Comparison of ENCODE assay signal across 9 cellular contexts in genomic region chr3:134483195-134483890, GRCh38. TPM values are rescaled to one million over a fixed set of nuclear protein-coding genes. Genes with fewer than 3 reads are reported as not detected.
DNase-seq lines count a peak whose midpoint lies in the region; ATAC-seq and TF ChIP-seq lines count a peak whose summit lies in the region.
"Had no signal": no experiment of that assay in that cellular context is flagged by ENCODE, and none has a peak within 500 bp of the region (broad histone marks: within the 10 kb centered on the region; RNA-seq: fewer than 3 reads in every experiment).

No MANE protein-coding gene starts in this region.

- no peaks in the 10 kb centered on the region for H3K9me3 Mint-ChIP-seq in Caco-2 (ENCODE audit: unreplicated experiment)

- CTCF ChIA-PET in Caco-2 (lab: Charles Lee), result no interaction called here

- no peak overlapping the region for H3K4me3 ChIP-seq in Caco-2 (ENCODE audit: low read depth, low read length)
- peak overlapping the region; percentile 6 for H3K4me3 ChIP-seq in choroid plexus epithelial cell (ENCODE audit: low read depth, low read length)
- peak overlapping the region in 1 of 2 experiments; percentile 16 for H3K4me3 ChIP-seq in neutrophil (ENCODE audit: low read depth in 1 of 2, low read length in 1 of 2)
- no peak overlapping the region for H3K4me3 ChIP-seq in WERI-Rb-1 (ENCODE audit: low read depth, low read length)
- H3K4me3 ChIP-seq in effector memory CD4-positive, alpha-beta T cell (ENCODE audit: insufficient read depth, low read depth, low read length, poor library complexity, severe bottlenecking), result no peak overlapping the region

- H3K4me1 Mint-ChIP-seq in Caco-2 (ENCODE audit: low read depth, unreplicated experiment), result peaks cover 10% of the 10 kb centered on the region

- peaks cover 28% of the 10 kb centered on the region for H3K36me3 Mint-ChIP-seq in Caco-2 (ENCODE audit: insufficient read depth, unreplicated experiment)

- peaks cover 10% of the 10 kb centered on the region for H3K4me1 ChIP-seq in Caco-2
- peaks cover 42 to 49% of the 10 kb centered on the region in 2 experiments for H3K4me1 ChIP-seq in neutrophil (ENCODE audit: control insufficient read depth in 1 of 2, insufficient read depth in 1 of 2, low read depth in 1 of 2, low read length in 1 of 2)
- peaks cover 7% of the 10 kb centered on the region for H3K4me1 ChIP-seq in effector memory CD4-positive, alpha-beta T cell (ENCODE audit: control insufficient read depth, insufficient read depth, low read length, poor library complexity, severe bottlenecking)

- no peak overlapping the region for H3K4me3 Mint-ChIP-seq in Caco-2 (ENCODE audit: unreplicated experiment)

- H3K9me3 ChIP-seq in Caco-2 (no peaks in the 10 kb centered on the region), neutrophil (no peaks in the 10 kb centered on the region), WERI-Rb-1 (ENCODE audit: severe bottlenecking) (no peaks in the 10 kb centered on the region)
- no peaks in the 10 kb centered on the region for H3K9me3 ChIP-seq in effector memory CD4-positive, alpha-beta T cell (ENCODE audit: control insufficient read depth, low read length)

- intact Hi-C loops in Caco-2 (cut with micrococcal nuclease; ENCODE audit: unreplicated experiment), result no loop called here

- H3K27me3 ChIP-seq in Caco-2 (replicated peaks; ENCODE audit: control insufficient read depth, insufficient read depth, low read length) (no peaks in the 10 kb centered on the region), neutrophil (no peaks in the 10 kb centered on the region), WERI-Rb-1 (ENCODE audit: insufficient read depth, low read depth, severe bottlenecking) (no peaks in the 10 kb centered on the region)
- H3K27me3 ChIP-seq in effector memory CD4-positive, alpha-beta T cell (replicated peaks; ENCODE audit: control insufficient read depth, insufficient read depth, low read length, poor library complexity, severe bottlenecking), result no peaks in the 10 kb centered on the region

- DNase-seq in Caco-2 (no peak), NCI-H226 (peak; percentile 48), choroid plexus epithelial cell (ENCODE audit: low read depth) (peak; percentile 72), WERI-Rb-1 (no peak)
- DNase-seq in effector memory CD4-positive, alpha-beta T cell, result no peak
- no peak for DNase-seq in stimulated activated CD4-positive, alpha-beta T cell treated with anti-CD3 and anti-CD28 coated beads, Interleukin-4, amount 100 ng/mL, for 1 hour
- DNase-seq: hippocampal formation had no signal

- no peak for TF ChIP-seq CTCF in Caco-2 (IDR thresholded peaks at IDR 0.05; ENCODE audit: insufficient read depth in 1 of 2, low read depth in 1 of 2, low read length in 1 of 2, severe bottlenecking in 1 of 2, unreplicated experiment in 1 of 2)
- TF ChIP-seq CTCF in choroid plexus epithelial cell (conservative IDR thresholded peaks at IDR 0.05; ENCODE audit: low read depth, low read length), result no peak
- no peak for TF ChIP-seq CTCF in neutrophil (IDR thresholded peaks at IDR 0.05)
- no peak for TF ChIP-seq CTCF in WERI-Rb-1 (IDR thresholded peaks at IDR 0.05; ENCODE audit: low read depth, low read length)

- POLR2A ChIA-PET in Caco-2 (lab: Charles Lee), result no interaction called here

- peak overlapping the region; percentile 100 for H3K27ac ChIP-seq in neutrophil
- no peak overlapping the region for H3K27ac ChIP-seq in WERI-Rb-1
- H3K27ac ChIP-seq in effector memory CD4-positive, alpha-beta T cell (ENCODE audit: insufficient read depth, low read length, poor library complexity, severe bottlenecking), result no peak overlapping the region

- ATAC-seq in HG02870 (IDR thresholded peaks at IDR 0.05; ENCODE audit: unreplicated experiment), result no peak

- 0 out of 2 replicates have a peak, but pooled peaks cover 2% of the 10 kb centered on the region for H3K36me3 ChIP-seq in Caco-2 (ENCODE audit: control insufficient read depth, insufficient read depth, low read length)
- peaks cover 34% of the 10 kb centered on the region for H3K36me3 ChIP-seq in neutrophil
- peaks cover 55% of the 10 kb centered on the region for H3K36me3 ChIP-seq in WERI-Rb-1
- H3K36me3 ChIP-seq in effector memory CD4-positive, alpha-beta T cell (ENCODE audit: control insufficient read depth, insufficient read depth, low read length), result peaks cover 32% of the 10 kb centered on the region

- peak overlapping the region; percentile 33 for H3K27ac Mint-ChIP-seq in Caco-2 (ENCODE audit: unreplicated experiment)

- no TSS peak for BruUV-seq in Caco-2 (replicated peaks; lab: Mats Ljungman, UMichigan)

- H3K27me3 Mint-ChIP-seq in Caco-2 (ENCODE audit: insufficient read depth, unreplicated experiment), result no peaks in the 10 kb centered on the region

RNA-seq across cellular contexts. Expression of gene ANAPC13, which starts 2.4 kb away (rescaled TPM):
- 47.6 and 57.0 TPM in 2 replicates for total RNA-seq in Caco-2 (2022)

RNA-seq across cellular contexts. Expression of gene CEP63, which starts 2.5 kb away (rescaled TPM):
- 21.3 and 21.9 TPM in 2 replicates for total RNA-seq in Caco-2 (2022)

Comparison
In these comparisons a context has a peak if more than half of its experiments do, and no peak if none do; other contexts are left out.
1. DNase-seq: peak in NCI-H226 (single experiment) and choroid plexus epithelial cell (single experiment); none in Caco-2 (0 of 2), WERI-Rb-1 (single experiment), effector memory CD4-positive, alpha-beta T cell (0 of 3) and stimulated activated CD4-positive, alpha-beta T cell treated with anti-CD3 and anti-CD28 coated beads, Interleukin-4, amount 100 ng/mL, for 1 hour (single experiment).